23 cellular contexts compared by ENCODE assay signal in genomic region chr11:10503217-10503616, GRCh38. TPM values are rescaled to one million over a fixed set of nuclear protein-coding genes. Genes with fewer than 3 reads are reported as not detected.
DNase-seq lines count a peak whose midpoint lies in the region; ATAC-seq, FAIRE-seq and TF ChIP-seq lines count a peak whose summit lies in the region.
"Had no signal": no experiment of that assay in that cellular context is flagged by ENCODE, and none has a peak within 500 bp of the region (broad histone marks: within the 10 kb centered on the region; RNA-seq: fewer than 3 reads in every experiment).

No MANE protein-coding gene starts in this region.

- peak overlapping the region; percentile 4 for H3K4me2 ChIP-seq in OCI-LY3 (ENCODE audit: low read length)
- H3K4me2 ChIP-seq: PC-9, SK-N-SH had no signal

- H4K20me1 ChIP-seq in OCI-LY3 (ENCODE audit: insufficient read depth, low read length), result no peaks in the 10 kb centered on the region

- TF ChIP-seq POLR2A in upper lobe of left lung (IDR thresholded peaks at IDR 0.05), result no peak

- FAIRE-seq in small intestine (lab: Jason Lieb, UNC), result no peak
- FAIRE-seq: keratinocyte had no signal

- intact Hi-C loops in Right ventricle myocardium superior (cut with DNase I) (no loop called here), left lung (cut with DNase I) (no loop called here)

- H3K4me1 ChIP-seq in right atrium auricular region (no peaks in the 10 kb centered on the region), OCI-LY3 (ENCODE audit: low read length) (peaks cover 22% of the 10 kb centered on the region), left lung (peaks cover 0 to 49% of the 10 kb centered on the region in 2 donors), upper lobe of left lung (peaks cover 3 to 8% (median 5%) of the 10 kb centered on the region in 4 donors), small intestine (ENCODE audit: control insufficient read depth in 2 of 2, insufficient read depth in 1 of 2, low read depth in 1 of 2, low read length in 1 of 2) (no peaks in the 10 kb centered on the region)
- H3K4me1 ChIP-seq: body of pancreas, prostate gland, tibial artery had no signal

- H3K9ac ChIP-seq in OCI-LY3 (ENCODE audit: low read length), result no peak overlapping the region
- H3K9ac ChIP-seq: SK-N-SH had no signal

- TF ChIP-seq EP300 in upper lobe of left lung (IDR thresholded peaks at IDR 0.05), result no peak

- DNase-seq in Right ventricle myocardium superior, result no peak
- DNase-seq in right atrium auricular region (ENCODE audit: low spot score), result no peak
- no peak for DNase-seq in left lung
- peak in 1 of 2 donors; percentile 48 for DNase-seq in upper lobe of left lung
- DNase-seq in NCI-H446 treated with DMSO at 0.1 percent for 48 hours (lab: John Stamatoyannopoulos, UW), result no peak
- no peak for DNase-seq in small intestine
- DNase-seq: activated T-cell treated with anti-CD3 and anti-CD28 coated beads, Interleukin-2, amount 50 U/mL, for 1 hour; CD4-positive, CD25-positive, alpha-beta regulatory T cell; DMS53; hypothalamus; mesendoderm; NCI-H1105; NCI-H524; PC-9; SK-N-SH; stimulated activated CD4-positive, alpha-beta T cell treated with anti-CD3 and anti-CD28 coated beads, Interleukin-12 subunit alpha, Interleukin-12 subunit beta, amount 100 ng/mL, for 4 hours; tibial artery had no signal

- TF ChIP-seq CTCF in right atrium auricular region (IDR thresholded peaks at IDR 0.05) (no peak), OCI-LY3 (IDR thresholded peaks at IDR 0.05; ENCODE audit: low read depth, low read length) (no peak), left lung (IDR thresholded peaks at IDR 0.05) (no peak), upper lobe of left lung (IDR thresholded peaks at IDR 0.05) (no peak)

- no peaks in the 10 kb centered on the region for H3K79me2 ChIP-seq in OCI-LY3 (ENCODE audit: low read length)

- ATAC-seq in Right ventricle myocardium superior (ENCODE audit: poor library complexity), result peak; percentile 66
- peak; percentile 70 for ATAC-seq in left lung
- ATAC-seq in upper lobe of left lung (ENCODE audit: low FRiP score in 2 of 2), result peak in 1 of 2 donors; percentile 78
- no peak for ATAC-seq in GM18858 (IDR thresholded peaks at IDR 0.05; ENCODE audit: unreplicated experiment)
- ATAC-seq: body of pancreas had no signal

- no peaks in the 10 kb centered on the region for H3K27me3 ChIP-seq in right atrium auricular region
- no peaks in the 10 kb centered on the region for H3K27me3 ChIP-seq in OCI-LY3 (ENCODE audit: low read depth, low read length)
- H3K27me3 ChIP-seq in left lung, result no peaks in the 10 kb centered on the region
- no peaks in the 10 kb centered on the region for H3K27me3 ChIP-seq in upper lobe of left lung
- H3K27me3 ChIP-seq in small intestine (ENCODE audit: control insufficient read depth in 2 of 2, insufficient read depth in 2 of 2, low read length in 2 of 2), result no peaks in the 10 kb centered on the region
- H3K27me3 ChIP-seq: body of pancreas, tibial artery had no signal

- H3K9me3 ChIP-seq in right atrium auricular region, result no peaks in the 10 kb centered on the region
- no peaks in the 10 kb centered on the region for H3K9me3 ChIP-seq in OCI-LY3 (ENCODE audit: insufficient read depth, low read length)
- no peaks in the 10 kb centered on the region for H3K9me3 ChIP-seq in left lung
- no peaks in the 10 kb centered on the region for H3K9me3 ChIP-seq in upper lobe of left lung
- H3K9me3 ChIP-seq in small intestine (ENCODE audit: control insufficient read depth, low read depth), result no peaks in the 10 kb centered on the region
- H3K9me3 ChIP-seq: body of pancreas, prostate gland, SK-N-SH, tibial artery had no signal

- H3K36me3 ChIP-seq in right atrium auricular region (no peaks in the 10 kb centered on the region), OCI-LY3 (replicated peaks; ENCODE audit: low read depth, low read length) (peaks cover 68% of the 10 kb centered on the region), left lung (peaks cover 0 to 76% of the 10 kb centered on the region in 2 donors), upper lobe of left lung (peaks cover 4 to 40% (median 20%) of the 10 kb centered on the region in 4 donors), small intestine (ENCODE audit: control insufficient read depth in 2 of 2, insufficient read depth in 2 of 2, low read length in 2 of 2) (no peaks in the 10 kb centered on the region)

- H3K27ac ChIP-seq in right atrium auricular region, result peak overlapping the region in 1 of 2 donors; percentile 40
- H3K27ac ChIP-seq in OCI-LY3 (ENCODE audit: low read length), result 0 out of 2 replicates have a peak overlapping the region, but pooled peaks have one; percentile 1
- H3K27ac ChIP-seq in left lung, result peak overlapping the region; percentile 27 to 90
- peak overlapping the region; percentile 61 to 76 (median 71) for H3K27ac ChIP-seq in upper lobe of left lung
- H3K27ac ChIP-seq in small intestine (ENCODE audit: low read depth in 1 of 2, low read length in 1 of 2), result no peak overlapping the region
- H3K27ac ChIP-seq: PC-9, prostate gland, tibial artery had no signal

- H2AFZ ChIP-seq in OCI-LY3 (ENCODE audit: low read depth, low read length), result no peak overlapping the region
- H2AFZ ChIP-seq: PC-9 had no signal

- WGBS in upper lobe of left lung, 2 donors, result 66 to 75% methylated on average over 2 of the region's 2 CpGs
- 86 to 90% (median 86%) methylated on average over 2 of the region's 2 CpGs for WGBS in small intestine, 3 donors

- H3K4me3 ChIP-seq in right atrium auricular region (no peak overlapping the region), OCI-LY3 (ENCODE audit: low read length) (no peak overlapping the region), left lung (no peak overlapping the region), upper lobe of left lung (no peak overlapping the region), small intestine (ENCODE audit: low read depth in 1 of 2, low read length in 2 of 2) (no peak overlapping the region)
- H3K4me3 ChIP-seq: body of pancreas, coronary artery, PC-9, prostate gland, tibial artery had no signal

RNA-seq across cellular contexts. Expression of gene RNF141, which starts 37.8 kb away (rescaled TPM):
- total RNA-seq in Right ventricle myocardium superior (41.4 TPM), right atrium auricular region (10 to 100 TPM; 22.9 to 29.8 TPM), left lung (10 to 100 TPM; 46.7 to 74.7 TPM), upper lobe of left lung (10 to 100 TPM; 13.2 to 74.6 (median 43.1) TPM)
- 10 to 100 TPM; 13.2 to 20.8 (median 19.2) TPM for polyA plus RNA-seq in small intestine

RNA-seq across cellular contexts. Expression of gene AMPD3, which starts 48.2 kb away (rescaled TPM):
- total RNA-seq in Right ventricle myocardium superior (2.6 TPM), right atrium auricular region (1 to 10 TPM; 2.8 to 5.3 TPM), left lung (10 to 100 TPM; 11.2 to 28.8 TPM), upper lobe of left lung (10 to 100 TPM in 2 of 6 donors, 1 to 10 TPM in 4; 5.4 to 49.2 (median 9.3) TPM)
- polyA plus RNA-seq in small intestine, result 1 to 10 TPM; 2.7 to 5.1 (median 4.0) TPM

Comparison
In these comparisons a context has a peak if more than half of its experiments do, and no peak if none do; other contexts are left out.
1. H3K27ac ChIP-seq: peak in OCI-LY3 (single experiment), left lung (2 of 2) and upper lobe of left lung (4 of 4); none in small intestine (0 of 2).